ENCODE assay signal across 25 cellular contexts in genomic region chrX:26414534-26414933, GRCh38.
"Had no signal": no experiment of that assay in that cellular context is flagged by ENCODE, and none has a peak within 500 bp of the region (broad histone marks: within the 10 kb centered on the region; RNA-seq: fewer than 3 reads in every experiment).

No MANE protein-coding gene starts in this region.

- DNase-seq: kidney glomerular epithelial cell; left cardiac atrium; left ventricle myocardium superior; lower lobe of right lung; mammary epithelial cell; mesenchymal stem cell; naive B cell; natural killer cell; nephron progenitor cell; ovary; right lobe of liver; stimulated activated CD4-positive, alpha-beta T cell treated with anti-CD3 and anti-CD28 coated beads, Interleukin-1b, Interleukin-23, amount 100 ng/mL, for 48 hours; stimulated activated CD4-positive, alpha-beta T cell treated with anti-CD3 and anti-CD28 coated beads, Interleukin-2, amount 100 ng/mL, for 48 hours; stimulated activated CD4-positive, alpha-beta T cell treated with anti-CD3 and anti-CD28 coated beads, Interleukin-4, amount 100 ng/mL, for 4 hours; stimulated activated CD8-positive, alpha-beta memory T cell treated with anti-CD3 and anti-CD28 coated beads, Interleukin-4, amount 100 ng/mL, for 48 hours; stimulated activated naive CD4-positive, alpha-beta T cell treated with Interleukin-2 at 50 U/mL for 16 hours; stimulated activated naive CD8-positive, alpha-beta T cell treated with anti-CD3 and anti-CD28 coated beads, Interleukin-15, amount 100 ng/mL, for 72 hours; substantia nigra; upper lobe of left lung had no signal

- H3K27me3 ChIP-seq: ovary, right atrium auricular region, right lobe of liver, tibial nerve, upper lobe of left lung, vagina had no signal

- H3K9me3 ChIP-seq: lower lobe of right lung, ovary, right atrium auricular region, right lobe of liver, tibial nerve, vagina had no signal

- ATAC-seq: left cardiac atrium; left lobe of liver; left ventricle myocardium superior; lower lobe of right lung; natural killer cell; right lobe of liver; stimulated activated memory B cell treated with anti-CD40 and anti-IgM and Interleukin-4, amounts not matched to agents 10 μg/mL and 1 μg/mL and 100 μg/mL, for 72 hours; stimulated activated naive CD8-positive, alpha-beta T cell treated with anti-CD3 and anti-CD28 coated beads, Interleukin-15, amount 100 ng/mL, for 72 hours had no signal

- H3K4me3 ChIP-seq: lower lobe of right lung, ovary, right atrium auricular region, right lobe of liver, smooth muscle cell, tibial nerve, upper lobe of left lung, vagina had no signal

- H3K27ac ChIP-seq: lower lobe of right lung, ovary, right atrium auricular region, right lobe of liver, tibial nerve, upper lobe of left lung, vagina had no signal

- H3K36me3 ChIP-seq: lower lobe of right lung, ovary, right atrium auricular region, right lobe of liver, tibial nerve, upper lobe of left lung, vagina had no signal

- H3K4me1 ChIP-seq: lower lobe of right lung, right atrium auricular region, right lobe of liver, tibial nerve, upper lobe of left lung, vagina had no signal
